Comparison of ENCODE assay signal across 15 cellular contexts in the genomic region with DNA sequence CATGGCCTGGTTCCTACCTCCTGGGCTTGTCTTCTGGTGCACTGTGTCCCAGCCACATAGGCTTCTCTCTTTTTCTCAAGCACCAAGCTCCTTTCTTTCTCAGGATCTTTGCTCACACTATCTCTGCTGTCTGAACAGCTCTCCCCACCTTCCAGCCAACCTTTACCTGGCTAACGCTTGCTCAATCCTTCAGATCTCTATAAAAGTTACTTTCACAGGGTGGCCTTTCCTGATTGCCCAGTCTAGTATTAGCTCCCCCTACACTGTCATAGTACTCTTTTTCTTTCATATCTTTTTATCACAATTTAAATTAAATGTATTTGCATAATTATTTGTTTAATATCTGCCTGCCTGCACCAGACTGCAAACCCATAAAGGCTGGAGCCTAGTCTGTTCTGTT. TPM values are rescaled to one million over a fixed set of nuclear protein-coding genes. Genes with fewer than 3 reads are reported as not detected.
A peak's percentile ranks its signal among the peaks of the same experiment; 100 is the strongest.
DNase-seq lines count a peak whose midpoint lies in the region; ATAC-seq and TF ChIP-seq lines count a peak whose summit lies in the region.
"Had no signal": no experiment of that assay in that cellular context is flagged by ENCODE, and none has a peak within 500 bp of the region (broad histone marks: within the 10 kb centered on the region; RNA-seq: fewer than 3 reads in every experiment).

No MANE protein-coding gene starts in this region.

- no TSS peak for BruUV-seq in OCI-LY7 (replicated peaks; lab: Mats Ljungman, UMichigan)

- POLR2A ChIA-PET in OCI-LY7 (lab: Charles Lee) = interaction anchor here (0.7 to 0.8 kb wide), 2 partner anchors 11 to 34 kb away, joined by 3 to 4 read pairs; no protein-coding TSS in a partner anchor

- H2AFZ ChIP-seq in OCI-LY7 (ENCODE audit: low read length) = peak overlapping the region; percentile 24; the same call in 1 of the 2 replicates
- H2AFZ ChIP-seq: GM23248 had no signal

- DNase-seq in activated T-cell treated with anti-CD3 and anti-CD28 coated beads, Interleukin-2, amount 50 U/mL, for 4 hours = no peak
- DNase-seq in activated T-cell treated with anti-CD3 and anti-CD28 coated beads, Interleukin-2, amount 50 U/mL, for 48 hours = no peak
- DNase-seq in OCI-LY7 (ENCODE audit: low spot score) (no peak), ACHN (no peak), MG63 (no peak)
- no peak for DNase-seq in stimulated activated effector memory CD8-positive, alpha-beta T cell treated with anti-CD3 and anti-CD28 coated beads, Interleukin-12 subunit alpha, Interleukin-12 subunit beta, amount 100 ng/mL, for 72 hours (ENCODE audit: low spot score in 2 of 2)
- DNase-seq: foreskin melanocyte, GM23248, NCI-H1092 treated with DMSO at 0.1 percent for 48 hours, NCI-H226, nucleus accumbens had no signal

- H3K27ac Mint-ChIP-seq in stimulated activated effector memory CD8-positive, alpha-beta T cell treated with anti-CD3 and anti-CD28 coated beads, Interleukin-12 subunit alpha, Interleukin-12 subunit beta, amount 100 ng/mL, for 72 hours = peak overlapping the region; percentile 97

- in situ Hi-C loops in ACHN (cut with HindIII; ENCODE audit: low pct_ligation_motif_present, low pct_unique_long_range_greater_than_20kb, low sequenced_read_pairs) = no loop called here

- H3K4me1 Mint-ChIP-seq in activated T-cell treated with anti-CD3 and anti-CD28 coated beads, Interleukin-2, amount 50 U/mL, for 4 hours (ENCODE audit: low read depth) = peaks cover 66% of the 10 kb centered on the region
- peaks cover 46% of the 10 kb centered on the region for H3K4me1 Mint-ChIP-seq in stimulated activated effector memory CD8-positive, alpha-beta T cell treated with anti-CD3 and anti-CD28 coated beads, Interleukin-12 subunit alpha, Interleukin-12 subunit beta, amount 100 ng/mL, for 72 hours

- peaks cover 17% of the 10 kb centered on the region for H3K9me3 Mint-ChIP-seq in activated T-cell treated with anti-CD3 and anti-CD28 coated beads, Interleukin-2, amount 50 U/mL, for 4 hours
- H3K9me3 Mint-ChIP-seq in stimulated activated effector memory CD8-positive, alpha-beta T cell treated with anti-CD3 and anti-CD28 coated beads, Interleukin-12 subunit alpha, Interleukin-12 subunit beta, amount 100 ng/mL, for 72 hours = peaks cover 13% of the 10 kb centered on the region

- H3K4me3 Mint-ChIP-seq in activated T-cell treated with anti-CD3 and anti-CD28 coated beads, Interleukin-2, amount 50 U/mL, for 4 hours = peak overlapping the region; percentile 97
- H3K4me3 Mint-ChIP-seq in stimulated activated effector memory CD8-positive, alpha-beta T cell treated with anti-CD3 and anti-CD28 coated beads, Interleukin-12 subunit alpha, Interleukin-12 subunit beta, amount 100 ng/mL, for 72 hours = peak overlapping the region; percentile 96

- no peak for ATAC-seq in activated T-cell treated with anti-CD3 and anti-CD28 coated beads, Interleukin-2, amount 50 U/mL, for 4 hours
- no peak for ATAC-seq in stimulated activated effector memory CD8-positive, alpha-beta T cell treated with anti-CD3 and anti-CD28 coated beads, Interleukin-12 subunit alpha, Interleukin-12 subunit beta, amount 100 ng/mL, for 72 hours
- ATAC-seq in HG03045 (IDR thresholded peaks at IDR 0.05; ENCODE audit: unreplicated experiment) = no peak

- H3K36me3 ChIP-seq in OCI-LY7 (ENCODE audit: insufficient read depth, low read length) (peaks cover 4% of the 10 kb centered on the region; the same call in 1 of the 2 replicates), duodenal mucosa (ENCODE audit: control insufficient read depth in 1 of 2, insufficient read depth in 2 of 2, low read length in 2 of 2) (no peaks in the 10 kb centered on the region), MG63 (no peaks in the 10 kb centered on the region)
- H3K36me3 ChIP-seq: cardiac muscle cell had no signal

- H3K27me3 Mint-ChIP-seq in activated T-cell treated with anti-CD3 and anti-CD28 coated beads, Interleukin-2, amount 50 U/mL, for 4 hours (ENCODE audit: low read depth) = no peaks in the 10 kb centered on the region

- peak overlapping the region; percentile 89 for H3K4me2 ChIP-seq in OCI-LY7 (ENCODE audit: low read length)

- H4K20me1 ChIP-seq in OCI-LY7 (ENCODE audit: insufficient read depth, low read length) = no peaks in the 10 kb centered on the region

- H3K27me3 ChIP-seq in duodenal mucosa (ENCODE audit: control insufficient read depth in 1 of 2, insufficient read depth in 2 of 2, low read length in 2 of 2) = no peaks in the 10 kb centered on the region
- H3K27me3 ChIP-seq in MG63 = no peaks in the 10 kb centered on the region
- H3K27me3 ChIP-seq: cardiac muscle cell had no signal

- peak overlapping the region; percentile 80 for H3K4me3 ChIP-seq in OCI-LY7 (ENCODE audit: low read depth, low read length, poor library complexity, severe bottlenecking)
- H3K4me3 ChIP-seq in duodenal mucosa (ENCODE audit: low read depth in 1 of 2, low read length in 2 of 2) = peak overlapping the region; percentile 58 to 72
- H3K4me3 ChIP-seq in MG63 = no peak overlapping the region
- H3K4me3 ChIP-seq: cardiac muscle cell, GM23248, SK-N-MC had no signal

- TF ChIP-seq CTCF in OCI-LY7 (conservative IDR thresholded peaks at IDR 0.05; ENCODE audit: low read length) = no peak

- H3K79me2 ChIP-seq in OCI-LY7 (ENCODE audit: insufficient read depth, low read depth, low read length) = peaks cover 39% of the 10 kb centered on the region

- CTCF ChIA-PET in OCI-LY7 (lab: Charles Lee; ENCODE audit: unreplicated experiment) = no interaction called here

- no peaks in the 10 kb centered on the region for H3K9me2 ChIP-seq in OCI-LY7 (ENCODE audit: insufficient read depth, low read length)

- intact Hi-C loops in OCI-LY7 (cut with micrococcal nuclease; ENCODE audit: unreplicated experiment) = no loop called here

- H3K9ac ChIP-seq in duodenal mucosa (ENCODE audit: low read depth in 1 of 2, low read length in 2 of 2) = peak overlapping the region; percentile 9 to 45
- H3K9ac ChIP-seq: GM23248 had no signal

- H3K9me3 ChIP-seq in OCI-LY7 (ENCODE audit: low read length) = peaks cover 31% of the 10 kb centered on the region; the same call in 1 of the 2 replicates
- peaks cover 4 to 6% of the 10 kb centered on the region in 2 donors for H3K9me3 ChIP-seq in duodenal mucosa (ENCODE audit: control insufficient read depth in 1 of 2, low read length in 2 of 2)
- H3K9me3 ChIP-seq in MG63 = peaks cover 16% of the 10 kb centered on the region

- H3K4me1 ChIP-seq in OCI-LY7 (ENCODE audit: insufficient read depth, low read length, poor library complexity, severe bottlenecking) (peaks cover 36% of the 10 kb centered on the region), duodenal mucosa (ENCODE audit: control insufficient read depth in 1 of 2, insufficient read depth in 2 of 2, low read length in 2 of 2) (peaks cover 30 to 36% of the 10 kb centered on the region in 2 donors)

- H3K36me3 Mint-ChIP-seq in activated T-cell treated with anti-CD3 and anti-CD28 coated beads, Interleukin-2, amount 50 U/mL, for 4 hours (ENCODE audit: insufficient read depth) = peaks cover 15% of the 10 kb centered on the region
- H3K36me3 Mint-ChIP-seq in stimulated activated effector memory CD8-positive, alpha-beta T cell treated with anti-CD3 and anti-CD28 coated beads, Interleukin-12 subunit alpha, Interleukin-12 subunit beta, amount 100 ng/mL, for 72 hours = no peaks in the 10 kb centered on the region

- H3K27ac ChIP-seq in OCI-LY7 (ENCODE audit: low read depth, low read length, poor library complexity, severe bottlenecking) (no peak overlapping the region), duodenal mucosa (ENCODE audit: low read depth, low read length) (no peak overlapping the region)
- H3K27ac ChIP-seq: cardiac muscle cell, GM23248, SK-N-MC had no signal

RNA-seq across cellular contexts. Expression of a gene that starts 3.8 kb away (rescaled TPM):
- 10 to 100 TPM in 1 of 3 donors, 1 to 10 TPM in 2; 8.3 to 12.5 (median 9.0) TPM for total RNA-seq in activated T-cell treated with anti-CD3 and anti-CD28 coated beads, Interleukin-2, amount 50 U/mL, for 4 hours
- 3.8 and 13.6 TPM in 2 replicates for total RNA-seq in OCI-LY7 (2014; rRNA removed; shearing (Covaris generic))
- 15.3 and 15.7 TPM in 2 replicates for total RNA-seq in OCI-LY7 (2022)
- 2.3 and 3.5 TPM in 2 replicates for total RNA-seq in MG63 (2014; rRNA removed; shearing (Covaris generic); ENCODE audit: low replicate concordance)
